In genomic region chr19:12806242-12807131, GRCh38 we compare ENCODE assay signal across 8 cellular contexts. TPM values are rescaled to one million over a fixed set of nuclear protein-coding genes. Genes with fewer than 3 reads are reported as not detected.
DNase-seq lines count a peak whose midpoint lies in the region; ATAC-seq and TF ChIP-seq lines count a peak whose summit lies in the region.

Gene RNASEH2A, plus strand, starts transcription at chr19:12806584. Its CDS starts 90 bp downstream, at chr19:12806674.

- H3K27me3 ChIP-seq in lung (ENCODE audit: control insufficient read depth, insufficient read depth) = no peaks in the 10 kb centered on the region

- peak; percentile 84 for TF ChIP-seq POLR2A in GM19099 (IDR thresholded peaks at IDR 0.05; ENCODE audit: extremely low read depth, insufficient read length, low read depth)

- peak within 1 kb of the TSS; percentile 79 for H3K4me3 ChIP-seq in lung

- peaks cover 32% of the 10 kb centered on the region for H3K4me1 Mint-ChIP-seq in activated CD4-positive, alpha-beta memory T cell treated with anti-CD3 and anti-CD28 coated beads, Interleukin-2, amount 10 ng/mL, durations not matched to agents 7 days and 5 days

- ATAC-seq in HG03520 (IDR thresholded peaks at IDR 0.05; ENCODE audit: unreplicated experiment) (peak; percentile 79), lung (ENCODE audit: insufficient read depth, low FRiP score) (peak; percentile 92)

- H3K9me3 ChIP-seq in lung (ENCODE audit: control insufficient read depth in 2 of 2, insufficient read depth in 1 of 2, low read length in 1 of 2) = no peaks in the 10 kb centered on the region

- peaks cover 0 to 4% of the 10 kb centered on the region in 2 donors for H3K36me3 ChIP-seq in lung (ENCODE audit: control insufficient read depth in 2 of 2, insufficient read depth in 2 of 2, low read length in 2 of 2)

- no peak for TF ChIP-seq CTCF in lung (IDR thresholded peaks at IDR 0.05; ENCODE audit: control extremely low read depth, extremely low read depth)

- H3K27ac ChIP-seq in lung (ENCODE audit: low read depth in 1 of 2, low read length in 1 of 2) = peak within 1 kb of the TSS; percentile 50 to 74

- DNase-seq in AML-193 (lab: John Stamatoyannopoulos, UW) (peak; percentile 81 to 82), NCI-H774 (lab: John Stamatoyannopoulos, UW) (peak; percentile 86), lung (ENCODE audit: low spot score) (peak; percentile 88)
- DNase-seq in activated CD4-positive, alpha-beta memory T cell treated with anti-CD3 and anti-CD28 coated beads, Interleukin-2, amount 10 ng/mL, durations not matched to agents 7 days and 5 days = peak; percentile 92
- peak; percentile 83 for DNase-seq in effector CD4-positive, alpha-beta T cell
- DNase-seq in stimulated activated CD4-positive, alpha-beta T cell treated with anti-CD3 and anti-CD28 coated beads, TNF-alpha, amount 100 ng/mL, for 24 hours (ENCODE audit: low read depth in 3 of 3) = peak; percentile 75 to 88 (median 82)

- whole genome bisulfite sequencing in lung, 2 donors = 4 to 5% methylated on average over 68 of the region's 68 CpGs

- no peaks in the 10 kb centered on the region for H3K9me3 Mint-ChIP-seq in activated CD4-positive, alpha-beta memory T cell treated with anti-CD3 and anti-CD28 coated beads, Interleukin-2, amount 10 ng/mL, durations not matched to agents 7 days and 5 days

- CTCF ChIA-PET in activated CD4-positive, alpha-beta memory T cell treated with anti-CD3 and anti-CD28 coated beads, Interleukin-2, amount 10 ng/mL, durations not matched to agents 7 days and 5 days (lab: Charles Lee) = interaction anchor here (0.6 to 2.9 kb wide), 12 partner anchors 9 to 192 kb away, joined by 3 to 16 read pairs (median 3); partner anchors contain the start of genes JUNB and RTBDN

- H3K4me1 ChIP-seq in lung (ENCODE audit: control insufficient read depth in 2 of 2, insufficient read depth in 2 of 2, low read length in 2 of 2) = peaks cover 3 to 8% of the 10 kb centered on the region in 2 donors

- POLR2A ChIA-PET in activated CD4-positive, alpha-beta memory T cell treated with anti-CD3 and anti-CD28 coated beads, Interleukin-2, amount 10 ng/mL, durations not matched to agents 7 days and 5 days (lab: Charles Lee) = interaction anchor here (0.5 to 2.1 kb wide), 12 partner anchors 11 to 207 kb away, joined by 3 to 14 read pairs (median 4); partner anchors contain the start of genes GET3, JUNB and TRIR

- H3K36me3 Mint-ChIP-seq in activated CD4-positive, alpha-beta memory T cell treated with anti-CD3 and anti-CD28 coated beads, Interleukin-2, amount 10 ng/mL, durations not matched to agents 7 days and 5 days (ENCODE audit: low read depth) = peaks cover 24% of the 10 kb centered on the region

- no peaks in the 10 kb centered on the region for H3K27me3 Mint-ChIP-seq in activated CD4-positive, alpha-beta memory T cell treated with anti-CD3 and anti-CD28 coated beads, Interleukin-2, amount 10 ng/mL, durations not matched to agents 7 days and 5 days

- peak within 1 kb of the TSS; percentile 95 for H3K4me3 Mint-ChIP-seq in activated CD4-positive, alpha-beta memory T cell treated with anti-CD3 and anti-CD28 coated beads, Interleukin-2, amount 10 ng/mL, durations not matched to agents 7 days and 5 days

- H3K27ac Mint-ChIP-seq in activated CD4-positive, alpha-beta memory T cell treated with anti-CD3 and anti-CD28 coated beads, Interleukin-2, amount 10 ng/mL, durations not matched to agents 7 days and 5 days = peak within 1 kb of the TSS; percentile 83

RNA-seq across cellular contexts. Expression of gene RNASEH2A, which starts in this region (rescaled TPM):
- 10 to 100 TPM; 34.8 to 38.4 TPM for total RNA-seq in activated CD4-positive, alpha-beta memory T cell treated with anti-CD3 and anti-CD28 coated beads, Interleukin-2, amount 10 ng/mL, durations not matched to agents 7 days and 5 days
- total RNA-seq in lung = 10 to 100 TPM in 1 of 2 donors, 1 to 10 TPM in 1; 7.5 to 16.1 TPM
- polyA plus RNA-seq in lung = 10 to 100 TPM in 1 of 2 donors, 1 to 10 TPM in 1; 7.3 to 11.1 TPM

Comparison
In these comparisons a context has a peak if more than half of its experiments do, and no peak if none do; other contexts are left out.
1. Peak in every context shown above with its lines: DNase-seq, ATAC-seq, H3K4me3 ChIP-seq and H3K27ac ChIP-seq.